Comparison of ENCODE assay signal across 21 cellular contexts in the genomic region with DNA sequence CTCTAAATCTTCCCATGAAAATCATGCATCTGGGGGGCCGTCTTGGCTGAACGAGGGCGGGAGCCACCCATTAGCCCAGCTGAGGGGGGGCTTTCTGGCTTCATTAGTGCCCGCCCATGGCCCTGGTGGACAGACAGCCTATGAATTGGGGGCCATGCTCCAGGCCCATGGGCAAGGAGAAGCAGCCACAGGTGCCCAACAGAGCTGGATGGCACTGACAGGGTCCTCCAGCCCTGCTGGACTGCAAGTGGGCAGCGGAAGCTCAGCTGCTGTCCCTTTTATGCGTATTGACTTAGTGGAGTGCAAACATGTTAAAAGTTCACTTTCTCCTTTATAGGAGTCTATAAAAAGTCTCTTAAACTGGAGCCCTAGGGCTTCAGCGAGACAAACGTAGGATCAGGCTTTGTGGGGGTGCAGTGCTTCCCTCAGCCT.
DNase-seq lines count a peak whose midpoint lies in the region; ATAC-seq and TF ChIP-seq lines count a peak whose summit lies in the region.
"Had no signal": no experiment of that assay in that cellular context is flagged by ENCODE, and none has a peak within 500 bp of the region (broad histone marks: within the 10 kb centered on the region; RNA-seq: fewer than 3 reads in every experiment).

No MANE protein-coding gene starts in this region.

- no peak for TF ChIP-seq CTCF in right atrium auricular region (IDR thresholded peaks at IDR 0.05)
- no peak for TF ChIP-seq CTCF in LNCaP clone FGC (IDR thresholded peaks at IDR 0.05; ENCODE audit: control insufficient read depth, extremely low read depth, insufficient read depth)
- no peak for TF ChIP-seq CTCF in glutamatergic neuron (IDR thresholded peaks at IDR 0.05; ENCODE audit: partially characterized antibody, unreplicated experiment)

- H3K9me3 Mint-ChIP-seq in naive thymus-derived CD4-positive, alpha-beta T cell, result no peaks in the 10 kb centered on the region
- H3K9me3 Mint-ChIP-seq in glutamatergic neuron (ENCODE audit: unreplicated experiment), result peaks cover 2% of the 10 kb centered on the region
- H3K9me3 Mint-ChIP-seq: H9 had no signal

- H3K36me3 Mint-ChIP-seq in naive thymus-derived CD4-positive, alpha-beta T cell, result no peaks in the 10 kb centered on the region
- H3K36me3 Mint-ChIP-seq in glutamatergic neuron (ENCODE audit: unreplicated experiment), result no peaks in the 10 kb centered on the region

- H3K4me1 Mint-ChIP-seq in naive thymus-derived CD4-positive, alpha-beta T cell, result peaks cover 10 to 29% (median 24%) of the 10 kb centered on the region in 7 donors
- H3K4me1 Mint-ChIP-seq in glutamatergic neuron (ENCODE audit: low read depth, unreplicated experiment), result no peaks in the 10 kb centered on the region

- no peak overlapping the region for H3K4me3 Mint-ChIP-seq in naive thymus-derived CD4-positive, alpha-beta T cell
- no peak overlapping the region for H3K4me3 Mint-ChIP-seq in glutamatergic neuron (ENCODE audit: unreplicated experiment)
- H3K4me3 Mint-ChIP-seq: H9 had no signal

- POLR2A ChIA-PET in naive thymus-derived CD4-positive, alpha-beta T cell (lab: Charles Lee), result interaction anchor here (0.8 to 3.6 kb wide), 2 partner anchors 14 to 54 kb away, joined by 3 to 9 read pairs; no protein-coding TSS in a partner anchor

- no peak overlapping the region for H3K27ac ChIP-seq in right atrium auricular region
- H3K27ac ChIP-seq in naive thymus-derived CD4-positive, alpha-beta T cell (ENCODE audit: low read depth, low read length), result no peak overlapping the region
- H3K27ac ChIP-seq: SK-N-MC had no signal

- H3K4me1 ChIP-seq in right atrium auricular region, result no peaks in the 10 kb centered on the region
- peaks cover 0 to 21% of the 10 kb centered on the region in 2 donors for H3K4me1 ChIP-seq in naive thymus-derived CD4-positive, alpha-beta T cell (ENCODE audit: control insufficient read depth in 2 of 2, insufficient read depth in 2 of 2, low read length in 2 of 2)

- CTCF ChIA-PET in naive thymus-derived CD4-positive, alpha-beta T cell (lab: Charles Lee), result interaction anchor here (1.3 kb wide), 1 partner anchor 8 kb away, joined by 4 read pairs; no protein-coding TSS in a partner anchor

- no peaks in the 10 kb centered on the region for H3K27me3 Mint-ChIP-seq in naive thymus-derived CD4-positive, alpha-beta T cell
- H3K27me3 Mint-ChIP-seq in glutamatergic neuron (ENCODE audit: unreplicated experiment), result no peaks in the 10 kb centered on the region

- DNase-seq in cardiac septum (ENCODE audit: low spot score) (peak; percentile 31), right atrium auricular region (ENCODE audit: low spot score) (no peak), LNCaP clone FGC (ENCODE audit: low read depth) (peak; percentile 75), left colon (peak in 1 of 2 donors; percentile 35), glutamatergic neuron (no peak), SHP77 treated with DMSO at 0.1 percent for 48 hours (lab: John Stamatoyannopoulos, UW) (no peak)
- DNase-seq in naive thymus-derived CD4-positive, alpha-beta T cell, result no peak
- DNase-seq: ACHN, C1 segment of cervical spinal cord, COR-L47, GDM1, NCI-H1105, NCI-H2081, NCI-H2171 treated with DMSO at 0.1 percent for 48 hours, NCI-H446 treated with DMSO at 0.1 percent for 48 hours, NCI-H69, Right ventricle myocardium superior had no signal

- H3K27me3 ChIP-seq in right atrium auricular region, result no peaks in the 10 kb centered on the region
- no peaks in the 10 kb centered on the region for H3K27me3 ChIP-seq in naive thymus-derived CD4-positive, alpha-beta T cell (ENCODE audit: control insufficient read depth in 2 of 2, insufficient read depth in 2 of 2, low read length in 2 of 2)

- peak; percentile 86 for ATAC-seq in left colon
- ATAC-seq in naive thymus-derived CD4-positive, alpha-beta T cell, result no peak
- ATAC-seq in HG02938 (IDR thresholded peaks at IDR 0.05; ENCODE audit: unreplicated experiment), result no peak
- ATAC-seq: K562 had no signal

- no peak overlapping the region for H3K4me3 ChIP-seq in right atrium auricular region
- H3K4me3 ChIP-seq in LNCaP clone FGC (ENCODE audit: low read depth, low read length), result peak overlapping the region; percentile 40
- no peak overlapping the region for H3K4me3 ChIP-seq in naive thymus-derived CD4-positive, alpha-beta T cell (ENCODE audit: low read length)
- H3K4me3 ChIP-seq: K562, SK-N-MC had no signal

- H3K9me3 ChIP-seq in right atrium auricular region, result no peaks in the 10 kb centered on the region
- H3K9me3 ChIP-seq in naive thymus-derived CD4-positive, alpha-beta T cell (ENCODE audit: control insufficient read depth in 2 of 3, low read length in 3 of 3), result no peaks in the 10 kb centered on the region

- intact Hi-C loops in cardiac septum (cut with DNase I) (no loop called here), left colon (cut with DNase I, micrococcal nuclease) (no loop called here)
- intact Hi-C loops in naive thymus-derived CD4-positive, alpha-beta T cell (cut with micrococcal nuclease), result loop anchor here in 1 of 2 donors (10.0 kb wide), 1 partner anchor 289 kb away; the partner anchor contains the start of gene PITX1

- H3K27ac Mint-ChIP-seq in naive thymus-derived CD4-positive, alpha-beta T cell, result peak overlapping the region in 6 of 9 donors; percentile 20 to 86 (median 70)
- no peak overlapping the region for H3K27ac Mint-ChIP-seq in glutamatergic neuron (ENCODE audit: unreplicated experiment)
- H3K27ac Mint-ChIP-seq: H9 had no signal

- no peaks in the 10 kb centered on the region for H3K36me3 ChIP-seq in right atrium auricular region
- no peaks in the 10 kb centered on the region for H3K36me3 ChIP-seq in naive thymus-derived CD4-positive, alpha-beta T cell (ENCODE audit: control insufficient read depth in 2 of 3, insufficient read depth in 3 of 3, low read length in 3 of 3)

Comparison
In these comparisons a context has a peak if more than half of its experiments do, and no peak if none do; other contexts are left out.
1. DNase-seq: peak in cardiac septum (single experiment) and LNCaP clone FGC (single experiment); none in right atrium auricular region (single experiment), naive thymus-derived CD4-positive, alpha-beta T cell (0 of 9), glutamatergic neuron (single experiment) and SHP77 treated with DMSO at 0.1 percent for 48 hours (single experiment).